Comparison of ENCODE assay signal across 24 cellular contexts in the genomic region with DNA sequence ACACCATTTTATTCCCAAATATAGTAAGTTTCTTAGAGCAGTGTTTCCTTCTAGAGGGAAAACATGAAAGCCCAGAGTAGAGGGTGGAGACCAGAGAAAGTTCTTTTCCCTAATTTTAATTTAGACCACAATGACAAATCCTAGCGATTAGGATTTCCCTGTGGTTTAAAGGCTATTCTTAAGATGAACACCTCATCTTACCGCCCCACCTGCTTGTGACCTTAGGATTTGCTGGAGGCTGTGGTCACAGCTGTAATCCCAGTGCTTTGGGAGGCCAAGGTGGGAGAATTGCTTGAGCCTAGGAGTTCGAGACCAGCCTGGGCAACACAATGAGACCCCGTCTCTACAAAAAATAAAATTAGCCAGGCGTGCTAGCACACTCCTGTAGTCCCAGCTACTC. TPM values are rescaled to one million over a fixed set of nuclear protein-coding genes. Genes with fewer than 3 reads are reported as not detected.
"Had no signal": no experiment of that assay in that cellular context is flagged by ENCODE, and none has a peak within 500 bp of the region (broad histone marks: within the 10 kb centered on the region; RNA-seq: fewer than 3 reads in every experiment).

No MANE protein-coding gene starts in this region.

- H3K4me3 Mint-ChIP-seq: naive thymus-derived CD8-positive, alpha-beta T cell; nephron progenitor cell; stimulated activated naive CD8-positive, alpha-beta T cell treated with anti-CD3 and anti-CD28 coated beads, Interleukin-15, amount 100 ng/mL, for 72 hours had no signal

- DNase-seq: dorsolateral prefrontal cortex; effector CD4-positive, alpha-beta T cell; glutamatergic neuron; heart right ventricle; hippocampal formation; left cardiac atrium; left lung; mesendoderm; midbrain; naive thymus-derived CD8-positive, alpha-beta T cell; nephron progenitor cell; nucleus accumbens; right cardiac atrium; sigmoid colon; small intestine; stimulated activated CD4-positive, alpha-beta T cell treated with anti-CD3 and anti-CD28 coated beads, Interleukin-15, amount 100 ng/mL, for 24 hours; stimulated activated CD4-positive, alpha-beta T cell treated with anti-CD3 and anti-CD28 coated beads, Interleukin-2, amount 100 ng/mL, for 48 hours; stimulated activated naive CD4-positive, alpha-beta T cell; stimulated activated naive CD8-positive, alpha-beta T cell treated with anti-CD3 and anti-CD28 coated beads, Interleukin-15, amount 100 ng/mL, for 72 hours; transverse colon; upper lobe of right lung; uterus had no signal

- H3K4me3 ChIP-seq: dorsolateral prefrontal cortex, heart right ventricle, left lung, prostate gland, sigmoid colon, suprapubic skin, transverse colon, upper lobe of right lung, uterus had no signal

- H3K9me3 ChIP-seq: heart right ventricle, left lung, prostate gland, sigmoid colon, suprapubic skin, transverse colon, upper lobe of right lung, uterus had no signal

- H3K27me3 Mint-ChIP-seq: stimulated activated naive CD8-positive, alpha-beta T cell treated with anti-CD3 and anti-CD28 coated beads, Interleukin-15, amount 100 ng/mL, for 72 hours had no signal

- H3K36me3 ChIP-seq: left lung, prostate gland, sigmoid colon, suprapubic skin, transverse colon, upper lobe of right lung, uterus had no signal

- H3K27ac Mint-ChIP-seq: naive thymus-derived CD8-positive, alpha-beta T cell; nephron progenitor cell; stimulated activated naive CD8-positive, alpha-beta T cell treated with anti-CD3 and anti-CD28 coated beads, Interleukin-15, amount 100 ng/mL, for 72 hours had no signal

- H3K4me1 ChIP-seq: left lung, prostate gland, suprapubic skin, upper lobe of right lung, uterus had no signal

- H3K27ac ChIP-seq: heart right ventricle, left lung, prostate gland, sigmoid colon, suprapubic skin, transverse colon, upper lobe of right lung, uterus had no signal

- H3K27me3 ChIP-seq: dorsolateral prefrontal cortex, heart right ventricle, left lung, sigmoid colon, suprapubic skin, transverse colon, upper lobe of right lung, uterus had no signal

- ATAC-seq: heart right ventricle; left cardiac atrium; left lung; naive thymus-derived CD8-positive, alpha-beta T cell; stimulated activated naive CD8-positive, alpha-beta T cell treated with anti-CD3 and anti-CD28 coated beads, Interleukin-15, amount 100 ng/mL, for 72 hours; upper lobe of right lung had no signal

- H3K4me1 Mint-ChIP-seq: naive thymus-derived CD8-positive, alpha-beta T cell; stimulated activated naive CD8-positive, alpha-beta T cell treated with anti-CD3 and anti-CD28 coated beads, Interleukin-15, amount 100 ng/mL, for 72 hours had no signal

RNA-seq across cellular contexts. Expression of a gene that starts 51.1 kb away (rescaled TPM):
- total RNA-seq: naive thymus-derived CD8-positive, alpha-beta T cell had no signal
